13 cellular contexts compared by ENCODE assay signal in the genomic region with DNA sequence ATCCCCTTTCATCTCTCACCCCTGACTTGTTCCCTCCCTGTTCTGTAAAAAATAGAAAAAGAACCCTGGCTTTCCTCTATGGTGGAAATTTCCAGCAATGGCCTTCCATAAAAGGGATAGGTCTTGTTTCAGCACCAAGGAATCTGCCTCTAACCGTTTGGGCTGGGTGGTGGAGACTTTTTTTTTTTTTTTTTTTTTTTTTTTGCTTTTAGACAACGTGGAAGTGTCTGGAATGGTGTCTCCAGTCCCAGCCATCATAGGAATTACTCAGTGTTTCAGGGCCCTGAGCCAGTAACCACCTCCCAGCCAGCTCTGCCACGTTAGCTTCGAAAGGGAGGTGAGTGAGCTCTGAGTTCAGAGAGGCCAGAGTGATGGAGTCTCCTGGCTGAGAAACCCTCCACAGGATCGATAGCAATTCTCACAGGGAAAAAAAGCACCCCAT.
DNase-seq lines count a peak whose midpoint lies in the region; ATAC-seq, FAIRE-seq and TF ChIP-seq lines count a peak whose summit lies in the region.
"Had no signal": no experiment of that assay in that cellular context is flagged by ENCODE, and none has a peak within 500 bp of the region (broad histone marks: within the 10 kb centered on the region; RNA-seq: fewer than 3 reads in every experiment).

No MANE protein-coding gene starts in this region.

- H3K27me3 Mint-ChIP-seq in activated CD8-positive, alpha-beta T cell treated with anti-CD3 and anti-CD28 coated beads, Interleukin-2, amount 10 ng/mL, durations not matched to agents 7 days and 5 days (ENCODE audit: low read depth), result no peaks in the 10 kb centered on the region

- no peak overlapping the region for H3K4me3 Mint-ChIP-seq in activated CD8-positive, alpha-beta T cell treated with anti-CD3 and anti-CD28 coated beads, Interleukin-2, amount 10 ng/mL, durations not matched to agents 7 days and 5 days
- H3K4me3 Mint-ChIP-seq: activated T-cell treated with anti-CD3 and anti-CD28 coated beads, Interleukin-2, amount 50 U/mL, for 24 hours had no signal

- no peak for FAIRE-seq in bronchial epithelial cell (lab: Jason Lieb, UNC)

- peaks cover 44% of the 10 kb centered on the region for H3K4me1 ChIP-seq in stomach smooth muscle (ENCODE audit: control insufficient read depth, insufficient read depth, low read length)

- peak overlapping the region; percentile 37 to 39 for H3K9ac ChIP-seq in stomach smooth muscle (ENCODE audit: low read length in 2 of 2)

- ATAC-seq in activated CD8-positive, alpha-beta T cell treated with anti-CD3 and anti-CD28 coated beads, Interleukin-2, amount 10 ng/mL, durations not matched to agents 7 days and 5 days, result no peak
- ATAC-seq in GM21576 (IDR thresholded peaks at IDR 0.05; ENCODE audit: unreplicated experiment), result no peak

- peak overlapping the region; percentile 85 for H3K27ac ChIP-seq in stomach smooth muscle (ENCODE audit: low read length)

- no peaks in the 10 kb centered on the region for H3K36me3 Mint-ChIP-seq in activated CD8-positive, alpha-beta T cell treated with anti-CD3 and anti-CD28 coated beads, Interleukin-2, amount 10 ng/mL, durations not matched to agents 7 days and 5 days (ENCODE audit: low read depth)

- CTCF ChIA-PET in activated CD8-positive, alpha-beta T cell treated with anti-CD3 and anti-CD28 coated beads, Interleukin-2, amount 10 ng/mL, durations not matched to agents 7 days and 5 days (lab: Charles Lee), result no interaction called here

- POLR2A ChIA-PET in activated CD8-positive, alpha-beta T cell treated with anti-CD3 and anti-CD28 coated beads, Interleukin-2, amount 10 ng/mL, durations not matched to agents 7 days and 5 days (lab: Charles Lee), result no interaction called here

- H3K27me3 ChIP-seq in bronchial epithelial cell (ENCODE audit: control insufficient read depth, insufficient read depth, low read length) (peaks cover 3% of the 10 kb centered on the region), stomach smooth muscle (ENCODE audit: control insufficient read depth in 1 of 2, insufficient read depth in 2 of 2, low read length in 2 of 2) (no peaks in the 10 kb centered on the region)
- H3K27me3 ChIP-seq: spleen had no signal

- H3K27ac Mint-ChIP-seq in activated CD8-positive, alpha-beta T cell treated with anti-CD3 and anti-CD28 coated beads, Interleukin-2, amount 10 ng/mL, durations not matched to agents 7 days and 5 days, result no peak overlapping the region
- H3K27ac Mint-ChIP-seq: activated T-cell treated with anti-CD3 and anti-CD28 coated beads, Interleukin-2, amount 50 U/mL, for 24 hours had no signal

- H3K4me1 Mint-ChIP-seq in activated CD8-positive, alpha-beta T cell treated with anti-CD3 and anti-CD28 coated beads, Interleukin-2, amount 10 ng/mL, durations not matched to agents 7 days and 5 days (ENCODE audit: low read depth), result no peaks in the 10 kb centered on the region

- TF ChIP-seq CTCF in bronchial epithelial cell (IDR thresholded peaks at IDR 0.05; ENCODE audit: insufficient read depth, low read length, severe bottlenecking), result no peak

- H3K36me3 ChIP-seq in bronchial epithelial cell (ENCODE audit: control insufficient read depth, insufficient read depth, low read length) (no peaks in the 10 kb centered on the region), stomach smooth muscle (ENCODE audit: control insufficient read depth in 2 of 2, insufficient read depth in 2 of 2, low read length in 2 of 2) (no peaks in the 10 kb centered on the region)
- H3K36me3 ChIP-seq: spleen had no signal

- H3K9me3 Mint-ChIP-seq in activated CD8-positive, alpha-beta T cell treated with anti-CD3 and anti-CD28 coated beads, Interleukin-2, amount 10 ng/mL, durations not matched to agents 7 days and 5 days (ENCODE audit: insufficient read depth), result no peaks in the 10 kb centered on the region
- H3K9me3 Mint-ChIP-seq: activated T-cell treated with anti-CD3 and anti-CD28 coated beads, Interleukin-2, amount 50 U/mL, for 24 hours had no signal

- no peaks in the 10 kb centered on the region for H3K9me3 ChIP-seq in stomach smooth muscle (ENCODE audit: control insufficient read depth in 2 of 2, low read length in 2 of 2)
- H3K9me3 ChIP-seq: spleen had no signal

- DNase-seq in H4 (ENCODE audit: low spot score) (peak; percentile 89), bronchial epithelial cell (ENCODE audit: low read depth) (peak; percentile 86), kidney tubule cell (ENCODE audit: low spot score) (peak; percentile 81), NCI-H526 treated with DMSO at 0.1 percent for 48 hours (lab: John Stamatoyannopoulos, UW) (no peak), GDM1 (lab: John Stamatoyannopoulos, UW) (no peak)
- DNase-seq in activated CD8-positive, alpha-beta T cell treated with anti-CD3 and anti-CD28 coated beads, Interleukin-2, amount 10 ng/mL, durations not matched to agents 7 days and 5 days, result no peak
- DNase-seq: activated T-cell treated with anti-CD3 and anti-CD28 coated beads, Interleukin-2, amount 50 U/mL, for 24 hours; DMS 273 treated with DMSO at 0.1 percent for 48 hours; NCI-H1930; spleen; SW 1271 had no signal

- H3K4me3 ChIP-seq in bronchial epithelial cell (ENCODE audit: low read depth, low read length) (no peak overlapping the region), stomach smooth muscle (ENCODE audit: low read length in 2 of 2) (peak overlapping the region; percentile 40 to 60)
- H3K4me3 ChIP-seq: spleen had no signal

Comparison
In these comparisons a context has a peak if more than half of its experiments do, and no peak if none do; other contexts are left out.
1. DNase-seq: peak in H4 (single experiment), bronchial epithelial cell (single experiment) and kidney tubule cell (single experiment); none in NCI-H526 treated with DMSO at 0.1 percent for 48 hours (single experiment), activated CD8-positive, alpha-beta T cell treated with anti-CD3 and anti-CD28 coated beads, Interleukin-2, amount 10 ng/mL, durations not matched to agents 7 days and 5 days (single experiment) and GDM1 (single experiment).